8 cellular contexts compared by ENCODE assay signal in the genomic region with DNA sequence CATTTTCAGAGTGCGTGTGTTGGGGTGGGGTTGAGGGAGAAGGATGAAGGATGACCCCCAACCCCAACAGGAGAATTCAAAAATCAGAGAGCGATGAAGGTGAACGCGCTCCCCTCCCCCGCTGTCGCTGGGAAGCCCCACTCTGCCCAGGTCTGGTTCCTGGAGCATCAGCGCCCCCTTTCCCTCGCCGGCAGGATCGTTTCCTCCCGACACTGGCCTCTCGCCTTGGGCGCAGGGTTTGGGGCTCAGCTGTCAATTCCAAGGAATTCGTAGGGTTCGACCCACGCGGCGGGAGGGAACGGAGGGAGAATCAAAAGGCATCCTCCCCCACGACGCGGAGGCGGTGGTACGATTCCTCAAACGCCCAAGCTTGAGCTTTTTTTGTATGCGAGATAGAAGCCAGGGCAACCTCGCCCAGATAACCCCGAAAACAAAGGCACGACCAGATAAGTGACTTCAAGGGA. TPM values are rescaled to one million over a fixed set of nuclear protein-coding genes. Genes with fewer than 3 reads are reported as not detected.
DNase-seq lines count a peak whose midpoint lies in the region; ATAC-seq and TF ChIP-seq lines count a peak whose summit lies in the region.

No MANE protein-coding gene starts in this region.

- TF ChIP-seq CTCF in HFF-Myc (IDR thresholded peaks at IDR 0.05; ENCODE audit: low read depth, low read length, missing control alignments): peak; percentile 94
- peak; percentile 93 for TF ChIP-seq CTCF in choroid plexus epithelial cell (conservative IDR thresholded peaks at IDR 0.05; ENCODE audit: low read depth, low read length)
- TF ChIP-seq CTCF in left lung (IDR thresholded peaks at IDR 0.05): peak; percentile 57 to 61

- H3K36me3 ChIP-seq in SJCRH30: no peaks in the 10 kb centered on the region
- H3K36me3 ChIP-seq in left lung: no peaks in the 10 kb centered on the region

- no peaks in the 10 kb centered on the region for H3K27me3 ChIP-seq in SJCRH30
- peaks cover 85 to 100% of the 10 kb centered on the region in 2 donors for H3K27me3 ChIP-seq in left lung

- H3K4me1 ChIP-seq in SJCRH30 (no peaks in the 10 kb centered on the region), left lung (peaks cover 0 to 58% of the 10 kb centered on the region in 2 donors)

- intact Hi-C loops in left lung (cut with DNase I): loop anchor here in 1 of 2 donors (5.0 kb wide), 1 partner anchor 321 kb away; no protein-coding TSS in a partner anchor

- H3K9me3 ChIP-seq in SJCRH30 (replicated peaks) (no peaks in the 10 kb centered on the region), left lung (no peaks in the 10 kb centered on the region)

- H3K4me3 ChIP-seq in HFF-Myc (replicated peaks; ENCODE audit: low read depth, low read length): peak overlapping the region; percentile 85
- peak overlapping the region; percentile 69 for H3K4me3 ChIP-seq in SJCRH30
- H3K4me3 ChIP-seq in choroid plexus epithelial cell (ENCODE audit: low read depth, low read length): peak overlapping the region; percentile 87
- peak overlapping the region; percentile 2 to 23 for H3K4me3 ChIP-seq in left lung

- peak; percentile 79 for DNase-seq in EL
- DNase-seq in HFF-Myc (ENCODE audit: extremely low read depth, low read depth): peak; percentile 64
- DNase-seq in SJCRH30: peak; percentile 86 to 94
- peak; percentile 88 for DNase-seq in choroid plexus epithelial cell (ENCODE audit: low read depth)
- peak; percentile 75 to 83 for DNase-seq in left lung
- DNase-seq in stimulated activated CD8-positive, alpha-beta memory T cell treated with anti-CD3 and anti-CD28 coated beads, Interleukin-4, amount 100 ng/mL, for 24 hours (ENCODE audit: low read depth): peak; percentile 11

- H3K27ac ChIP-seq in SJCRH30 (peak overlapping the region; percentile 57), left lung (peak overlapping the region; percentile 6 to 72)

- ATAC-seq in left lung (peak; percentile 67), HG02642 (IDR thresholded peaks at IDR 0.05; ENCODE audit: poor library complexity, unreplicated experiment) (no peak), HG03097 (IDR thresholded peaks at IDR 0.05; ENCODE audit: low FRiP score, unreplicated experiment) (no peak)

RNA-seq across cellular contexts. Expression of a gene that starts 1.0 kb away (rescaled TPM):
- 15.0 and 20.7 TPM in 2 replicates for total RNA-seq in SJCRH30 (2014; rRNA removed; shearing (Covaris generic))
- 100 to 1,000 TPM in 1 of 2 donors, 10 to 100 TPM in 1; 50.3 to 104 TPM for total RNA-seq in left lung

Comparison
In these comparisons a context has a peak if more than half of its experiments do, and no peak if none do; other contexts are left out.
1. DNase-seq: peak in every context shown above with its lines; median percentile 90 in SJCRH30; 88 in choroid plexus epithelial cell; 79 in EL; 79 in left lung; 64 in HFF-Myc; 11 in stimulated activated CD8-positive, alpha-beta memory T cell treated with anti-CD3 and anti-CD28 coated beads, Interleukin-4, amount 100 ng/mL, for 24 hours.
2. H3K4me3 ChIP-seq: peak in every context shown above with its lines; median percentile 87 in choroid plexus epithelial cell; 85 in HFF-Myc; 69 in SJCRH30; 12 in left lung.